15 cellular contexts compared by ENCODE assay signal in the genomic region with DNA sequence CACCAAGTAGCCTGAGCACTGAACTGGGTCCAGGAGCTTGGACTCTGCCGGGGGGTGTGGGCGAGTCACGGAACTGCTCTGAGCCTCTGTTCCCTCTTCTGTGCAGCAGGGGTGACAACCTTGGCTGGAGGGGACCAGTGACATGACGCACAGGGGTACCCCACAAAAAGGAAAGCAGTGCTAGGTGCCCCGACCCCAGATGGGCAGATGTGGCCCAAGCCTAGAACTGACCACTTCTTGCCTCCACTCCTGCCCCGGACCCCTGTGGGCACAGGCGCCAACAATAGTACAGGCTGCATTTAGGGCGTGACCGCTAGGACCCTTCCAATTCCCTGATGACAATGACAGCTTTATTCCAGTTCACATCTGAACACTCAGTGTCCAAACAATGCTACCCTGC.
DNase-seq lines count a peak whose midpoint lies in the region; ATAC-seq, FAIRE-seq and TF ChIP-seq lines count a peak whose summit lies in the region.
"Had no signal": no experiment of that assay in that cellular context is flagged by ENCODE, and none has a peak within 500 bp of the region (broad histone marks: within the 10 kb centered on the region; RNA-seq: fewer than 3 reads in every experiment).

No MANE protein-coding gene starts in this region.

- H2BK5ac ChIP-seq in H1 (ENCODE audit: low read depth, low read length): no peak overlapping the region

- H4K91ac ChIP-seq in H1 (replicated peaks; ENCODE audit: insufficient read length, low read length): no peak overlapping the region

- no peak overlapping the region for H2AFZ ChIP-seq in H1 (ENCODE audit: low read length)
- H2AFZ ChIP-seq: GM23338 had no signal

- no peak overlapping the region for H3K4me3 ChIP-seq in RWPE2 (ENCODE audit: severe bottlenecking)
- no peak overlapping the region for H3K4me3 ChIP-seq in H1 (ENCODE audit: extremely low read depth in 1 of 4, insufficient read depth in 2 of 4, low read depth in 3 of 4, low read length in 4 of 4)
- no peak overlapping the region for H3K4me3 ChIP-seq in sigmoid colon
- H3K4me3 ChIP-seq in uterus: no peak overlapping the region
- H3K4me3 ChIP-seq: A549, GM23338 had no signal

- no peaks in the 10 kb centered on the region for H3K27me3 ChIP-seq in RWPE2 (ENCODE audit: insufficient read depth, poor library complexity, severe bottlenecking)
- H3K27me3 ChIP-seq in H1 (replicated peaks in 1 of 4; ENCODE audit: control insufficient read depth in 3 of 4, extremely low read depth in 1 of 4, insufficient read depth in 3 of 4, low read length in 3 of 4): no peaks in the 10 kb centered on the region; a peak in 1 of 7 replicates
- no peaks in the 10 kb centered on the region for H3K27me3 ChIP-seq in sigmoid colon
- no peaks in the 10 kb centered on the region for H3K27me3 ChIP-seq in uterus
- H3K27me3 ChIP-seq: BE2C had no signal

- H3K9me3 Mint-ChIP-seq in neural crest cell: peaks cover 2% of the 10 kb centered on the region

- no peak overlapping the region for H3K4ac ChIP-seq in H1 (replicated peaks; ENCODE audit: insufficient read length, low read depth, low read length)

- H3K4me1 ChIP-seq in RWPE2 (ENCODE audit: insufficient read depth, poor library complexity, severe bottlenecking): no peaks in the 10 kb centered on the region
- peaks cover 5 to 10% (median 8%) of the 10 kb centered on the region in 4 experiments for H3K4me1 ChIP-seq in H1 (replicated peaks in 1 of 4; ENCODE audit: control insufficient read depth in 3 of 4, insufficient read depth in 4 of 4, low read length in 3 of 4)
- no peaks in the 10 kb centered on the region for H3K4me1 ChIP-seq in sigmoid colon
- no peaks in the 10 kb centered on the region for H3K4me1 ChIP-seq in uterus
- H3K4me1 ChIP-seq: A549, BE2C had no signal

- H3K18ac ChIP-seq in H1 (ENCODE audit: extremely low read depth, low read length): 0 out of 2 replicates have a peak overlapping the region, but pooled peaks have one; percentile 7

- WGBS in H1 (ENCODE audit: extremely low coverage in 1 of 2, insufficient coverage in 1 of 2, insufficient read length in 1 of 2, insufficient replicate concordance in 2 of 2, low coverage in 1 of 2, low lambda C conversion rate in 2 of 2, missing lambda C conversion rate in 1 of 2), 2 experiments: 91% methylated on average over 7 of the region's 9 CpGs; no CpG with 5 or more reads in 1 of the 2 experiments
- 80 to 95% methylated on average over 9 of the region's 9 CpGs for WGBS in sigmoid colon, 2 donors

- H2BK20ac ChIP-seq in H1 (ENCODE audit: low read length): no peak overlapping the region

- peaks cover 2% of the 10 kb centered on the region for H3K36me3 Mint-ChIP-seq in neural crest cell (ENCODE audit: low read depth)

- H3K36me3 ChIP-seq in RWPE2 (ENCODE audit: low read depth): no peaks in the 10 kb centered on the region
- no peaks in the 10 kb centered on the region for H3K36me3 ChIP-seq in H1 (ENCODE audit: control insufficient read depth in 2 of 4, insufficient read depth in 4 of 4, low read length in 3 of 4)
- H3K36me3 ChIP-seq in sigmoid colon: no peaks in the 10 kb centered on the region
- H3K36me3 ChIP-seq in uterus: no peaks in the 10 kb centered on the region
- H3K36me3 ChIP-seq: BE2C had no signal

- H3K56ac ChIP-seq in H1 (replicated peaks; ENCODE audit: insufficient read length, low read depth, low read length): no peak overlapping the region

- POLR2A ChIA-PET in H1 (lab: Charles Lee; ENCODE audit: partially characterized antibody): no interaction called here

- CTCF ChIA-PET in H1 (lab: Charles Lee; ENCODE audit: partially characterized antibody): interaction anchor here (1.0 kb wide), 1 partner anchor 8 kb away, joined by 3 read pairs; no protein-coding TSS in a partner anchor

- no peak for FAIRE-seq in H1 (lab: Jason Lieb, UNC)
- FAIRE-seq: A549, GM12891 had no signal

- H3K27me3 Mint-ChIP-seq in neural crest cell (ENCODE audit: low read depth): no peaks in the 10 kb centered on the region
- H3K27me3 Mint-ChIP-seq: CD4-positive, alpha-beta memory T cell had no signal

- H2BK15ac ChIP-seq in H1 (ENCODE audit: low read length): no peak overlapping the region; the same call in 1 of the 2 replicates

- no peak overlapping the region for H3K23ac ChIP-seq in H1 (ENCODE audit: insufficient read length)

- H2BK12ac ChIP-seq in H1 (ENCODE audit: low read depth, low read length): 0 out of 2 replicates have a peak overlapping the region, but pooled peaks have one; percentile 60

- TF ChIP-seq RAD21 in H1 (IDR thresholded peaks at IDR 0.05 in 1 of 2, conservative IDR thresholded peaks at IDR 0.05 in 1 of 2; ENCODE audit: low read depth in 2 of 2, low read length in 2 of 2): no peak

- TF ChIP-seq POLR2A in H1 (IDR thresholded peaks at IDR 0.05; ENCODE audit: control extremely low read depth in 1 of 2, low read depth in 2 of 2, low read length in 2 of 2) (no peak), sigmoid colon (IDR thresholded peaks at IDR 0.05) (no peak), uterus (IDR thresholded peaks at IDR 0.05) (no peak)

- no peak overlapping the region for H3K14ac ChIP-seq in H1 (ENCODE audit: insufficient read length)

- no peaks in the 10 kb centered on the region for H4K20me1 ChIP-seq in H1 (replicated peaks in 1 of 2; ENCODE audit: control insufficient read depth in 1 of 2, insufficient read depth in 2 of 2, low read length in 2 of 2)

- H3K9ac ChIP-seq in H1 (replicated peaks in 1 of 4; ENCODE audit: extremely low read depth in 1 of 4, low read depth in 3 of 4, low read length in 3 of 4): no peak overlapping the region

- no peaks in the 10 kb centered on the region for H3K23me2 ChIP-seq in H1 (ENCODE audit: low read depth, low read length)

- no peaks in the 10 kb centered on the region for H3K79me1 ChIP-seq in H1 (ENCODE audit: low read depth, low read length)

- H3K4me1 Mint-ChIP-seq in neural crest cell: peaks cover 28% of the 10 kb centered on the region
- H3K4me1 Mint-ChIP-seq: CD4-positive, alpha-beta memory T cell had no signal

- no peak for TF ChIP-seq EP300 in H1 (IDR thresholded peaks at IDR 0.05; ENCODE audit: borderline replicate concordance in 1 of 2, low read depth in 2 of 2, low read length in 2 of 2)
- TF ChIP-seq EP300 in sigmoid colon (IDR thresholded peaks at IDR 0.05): no peak

- intact Hi-C loops in sigmoid colon (cut with DNase I) (no loop called here), uterus (cut with DNase I; ENCODE audit: low total_unique reads) (no loop called here)

- H2AK5ac ChIP-seq in H1 (ENCODE audit: low read depth, low read length): no peak overlapping the region

- H3K79me2 ChIP-seq in H1 (ENCODE audit: control insufficient read depth in 1 of 2, insufficient read depth in 2 of 2, low read length in 2 of 2): no peaks in the 10 kb centered on the region

- H3K27ac ChIP-seq in RWPE2 (ENCODE audit: poor library complexity, severe bottlenecking): no peak overlapping the region
- no peak overlapping the region for H3K27ac ChIP-seq in H1 (ENCODE audit: low read depth, low read length)
- H3K27ac ChIP-seq in sigmoid colon: no peak overlapping the region
- H3K27ac ChIP-seq in uterus: no peak overlapping the region
- H3K27ac ChIP-seq: A549, C4-2B had no signal

- H4K8ac ChIP-seq in H1 (ENCODE audit: extremely low read depth, insufficient read depth, low read length): no peak overlapping the region

- H3K27ac Mint-ChIP-seq in neural crest cell (ENCODE audit: unreplicated experiment): peak overlapping the region; percentile 64
- H3K27ac Mint-ChIP-seq: GM23338, H9 had no signal

- H3K4me2 ChIP-seq in H1 (ENCODE audit: insufficient read depth in 1 of 2, low read depth in 2 of 2, low read length in 2 of 2): no peak overlapping the region
- H3K4me2 ChIP-seq: A549, GM23338 had no signal

- no peak overlapping the region for H2BK120ac ChIP-seq in H1 (replicated peaks; ENCODE audit: low read depth, low read length)

- TF ChIP-seq CTCF in RWPE2 (IDR thresholded peaks at IDR 0.05; ENCODE audit: poor library complexity, severe bottlenecking): no peak
- TF ChIP-seq CTCF in H1 (IDR thresholded peaks at IDR 0.05; ENCODE audit: control extremely low read depth in 1 of 3, insufficient read depth in 1 of 3, low read depth in 1 of 3, low read length in 3 of 3): no peak
- TF ChIP-seq CTCF in neural crest cell (conservative IDR thresholded peaks at IDR 0.05): no peak
- no peak for TF ChIP-seq CTCF in sigmoid colon (IDR thresholded peaks at IDR 0.05)
- no peak for TF ChIP-seq CTCF in uterus (IDR thresholded peaks at IDR 0.05)

- H3K9me3 ChIP-seq in RWPE2 (ENCODE audit: severe bottlenecking): peaks cover 2% of the 10 kb centered on the region
- peaks cover 0 to 6% of the 10 kb centered on the region in 2 experiments; a peak in 2 of 4 replicates for H3K9me3 ChIP-seq in H1 (ENCODE audit: insufficient read depth in 2 of 2, low read depth in 1 of 2, low read length in 1 of 2)
- H3K9me3 ChIP-seq in sigmoid colon: no peaks in the 10 kb centered on the region
- H3K9me3 ChIP-seq in uterus: no peaks in the 10 kb centered on the region
- H3K9me3 ChIP-seq: BE2C had no signal

- H3K4me3 Mint-ChIP-seq in neural crest cell: no peak overlapping the region
- H3K4me3 Mint-ChIP-seq: CD4-positive, alpha-beta memory T cell; GM23338; H9 had no signal

- DNase-seq in RWPE2 (ENCODE audit: low spot score): peak; percentile 59
- no peak for DNase-seq in H1 (ENCODE audit: low read depth in 1 of 2, low spot score in 2 of 2)
- DNase-seq in neural crest cell (ENCODE audit: low read depth, low spot score): no peak
- peak; percentile 30 for DNase-seq in sigmoid colon
- DNase-seq in NCI-H1694 treated with DMSO at 0.1 percent for 48 hours (lab: John Stamatoyannopoulos, UW): no peak
- no peak for DNase-seq in NCI-H1092 (lab: John Stamatoyannopoulos, UW)
- DNase-seq in uterus: no peak
- DNase-seq: BE2C; CD4-positive, alpha-beta memory T cell; DMS79; H9 had no signal

- ATAC-seq in RWPE2 (ENCODE audit: low read depth): no peak
- ATAC-seq: A549, GM23338 had no signal

- no peak overlapping the region for H4K5ac ChIP-seq in H1 (ENCODE audit: insufficient read length, low read depth, low read length)

TF ChIP-seq in H1, 55 proteins besides CTCF, POLR2A, EP300 and RAD21 (continues in another document):
- TF ChIP-seq SRF (IDR thresholded peaks at IDR 0.05; ENCODE audit: low read depth, low read length) (no peak), CBX8 (IDR thresholded peaks at IDR 0.05; ENCODE audit: borderline replicate concordance, low read depth, low read length) (no peak), EGR1 (IDR thresholded peaks at IDR 0.05; ENCODE audit: borderline replicate concordance, low read depth, low read length) (no peak)
- TF ChIP-seq, protein P1, sequence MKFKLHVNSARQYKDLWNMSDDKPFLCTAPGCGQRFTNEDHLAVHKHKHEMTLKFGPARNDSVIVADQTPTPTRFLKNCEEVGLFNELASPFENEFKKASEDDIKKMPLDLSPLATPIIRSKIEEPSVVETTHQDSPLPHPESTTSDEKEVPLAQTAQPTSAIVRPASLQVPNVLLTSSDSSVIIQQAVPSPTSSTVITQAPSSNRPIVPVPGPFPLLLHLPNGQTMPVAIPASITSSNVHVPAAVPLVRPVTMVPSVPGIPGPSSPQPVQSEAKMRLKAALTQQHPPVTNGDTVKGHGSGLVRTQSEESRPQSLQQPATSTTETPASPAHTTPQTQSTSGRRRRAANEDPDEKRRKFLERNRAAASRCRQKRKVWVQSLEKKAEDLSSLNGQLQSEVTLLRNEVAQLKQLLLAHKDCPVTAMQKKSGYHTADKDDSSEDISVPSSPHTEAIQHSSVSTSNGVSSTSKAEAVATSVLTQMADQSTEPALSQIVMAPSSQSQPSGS (IDR thresholded peaks at IDR 0.05; ENCODE audit: low read length): no peak

Comparison
In these comparisons a context has a peak if more than half of its experiments do, and no peak if none do; other contexts are left out.
1. DNase-seq: peak in RWPE2 (single experiment) and sigmoid colon (single experiment); none in H1 (0 of 2), neural crest cell (single experiment), NCI-H1694 treated with DMSO at 0.1 percent for 48 hours (single experiment), NCI-H1092 (single experiment) and uterus (0 of 2).